In genomic region chr1:156070523-156070922, GRCh38 we compare ENCODE assay signal across 2 cellular contexts.
TF ChIP-seq lines count a peak whose summit lies in the region.

No MANE protein-coding gene starts in this region.

TF ChIP-seq in WTC11, 78 proteins besides CTCF, POLR2A, EP300 and RAD21:
- TF ChIP-seq ZMAT4 (CRISPR knock-in tag; IDR thresholded peaks at IDR 0.05) (no peak), RELA (CRISPR knock-in tag; IDR thresholded peaks at IDR 0.05; ENCODE audit: borderline replicate concordance) (no peak), FOXK1 (CRISPR knock-in tag; IDR thresholded peaks at IDR 0.05) (no peak), ZNF671 (CRISPR knock-in tag; IDR thresholded peaks at IDR 0.05) (no peak), HMGA2 (CRISPR knock-in tag; IDR thresholded peaks at IDR 0.05) (no peak), ZNF121 (CRISPR knock-in tag; IDR thresholded peaks at IDR 0.05) (no peak), SOX15 (CRISPR knock-in tag; IDR thresholded peaks at IDR 0.05) (no peak), ZNF423 (CRISPR knock-in tag; IDR thresholded peaks at IDR 0.05) (no peak), MAX (CRISPR knock-in tag; IDR thresholded peaks at IDR 0.05) (no peak), PRDM15 (CRISPR knock-in tag; IDR thresholded peaks at IDR 0.05) (no peak), TEAD4 (CRISPR knock-in tag; IDR thresholded peaks at IDR 0.05) (no peak), ELF4 (CRISPR knock-in tag; IDR thresholded peaks at IDR 0.05; ENCODE audit: low read depth) (no peak), NFE2L1 (CRISPR knock-in tag; IDR thresholded peaks at IDR 0.05) (no peak), FOXP4 (CRISPR knock-in tag; IDR thresholded peaks at IDR 0.05) (no peak), ZNF416 (CRISPR knock-in tag; IDR thresholded peaks at IDR 0.05) (no peak), ESRRA (CRISPR knock-in tag; IDR thresholded peaks at IDR 0.05; ENCODE audit: borderline replicate concordance) (no peak)
- TF ChIP-seq, protein P1, sequence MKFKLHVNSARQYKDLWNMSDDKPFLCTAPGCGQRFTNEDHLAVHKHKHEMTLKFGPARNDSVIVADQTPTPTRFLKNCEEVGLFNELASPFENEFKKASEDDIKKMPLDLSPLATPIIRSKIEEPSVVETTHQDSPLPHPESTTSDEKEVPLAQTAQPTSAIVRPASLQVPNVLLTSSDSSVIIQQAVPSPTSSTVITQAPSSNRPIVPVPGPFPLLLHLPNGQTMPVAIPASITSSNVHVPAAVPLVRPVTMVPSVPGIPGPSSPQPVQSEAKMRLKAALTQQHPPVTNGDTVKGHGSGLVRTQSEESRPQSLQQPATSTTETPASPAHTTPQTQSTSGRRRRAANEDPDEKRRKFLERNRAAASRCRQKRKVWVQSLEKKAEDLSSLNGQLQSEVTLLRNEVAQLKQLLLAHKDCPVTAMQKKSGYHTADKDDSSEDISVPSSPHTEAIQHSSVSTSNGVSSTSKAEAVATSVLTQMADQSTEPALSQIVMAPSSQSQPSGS (CRISPR knock-in tag; IDR thresholded peaks at IDR 0.05; ENCODE audit: borderline replicate concordance, low read depth), result no peak

TF ChIP-seq in neural cell, 6 proteins besides CTCF, POLR2A, EP300 and RAD21:
- TF ChIP-seq MXI1 (conservative IDR thresholded peaks at IDR 0.05; ENCODE audit: poor library complexity, severe bottlenecking) (no peak), EZH2 (IDR thresholded peaks at IDR 0.05; ENCODE audit: borderline replicate concordance, insufficient read depth, low read length, poor library complexity, severe bottlenecking) (no peak), SMC3 (conservative IDR thresholded peaks at IDR 0.05; ENCODE audit: poor library complexity) (no peak), POLR2AphosphoS5 (IDR thresholded peaks at IDR 0.05) (peak; percentile 7), REST (IDR thresholded peaks at IDR 0.05; ENCODE audit: borderline replicate concordance) (no peak), TAF1 (IDR thresholded peaks at IDR 0.05; ENCODE audit: low read depth) (no peak)
